In genomic region chr10:64344211-64344610, GRCh38 we compare ENCODE assay signal across 26 cellular contexts.
"Had no signal": no experiment of that assay in that cellular context is flagged by ENCODE, and none has a peak within 500 bp of the region (broad histone marks: within the 10 kb centered on the region; RNA-seq: fewer than 3 reads in every experiment).

No MANE protein-coding gene starts in this region.

- H3K27me3 ChIP-seq: heart right ventricle, hepatocyte, left lung, pancreas, right atrium auricular region, right lobe of liver, suprapubic skin, tibial nerve, uterus had no signal

- H3K27ac ChIP-seq: heart right ventricle, hepatocyte, left lung, lower lobe of right lung, pancreas, psoas muscle, right atrium auricular region, right lobe of liver, suprapubic skin, tibial nerve, uterus had no signal

- DNase-seq: heart right ventricle; kidney glomerular epithelial cell; left cardiac atrium; left lung; lower lobe of right lung; mammary epithelial cell; mesendoderm; mucosa of descending colon; naive thymus-derived CD8-positive, alpha-beta T cell; pancreas; psoas muscle; right lobe of liver; stimulated activated CD4-positive, alpha-beta T cell treated with anti-CD3 and anti-CD28 coated beads, Interleukin-1b, Interleukin-23, amount 100 ng/mL, for 48 hours; stimulated activated CD4-positive, alpha-beta T cell treated with anti-CD3 and anti-CD28 coated beads, Interleukin-2, amount 100 ng/mL, for 48 hours; stimulated activated CD4-positive, alpha-beta T cell treated with anti-CD3 and anti-CD28 coated beads, Interleukin-4, amount 100 ng/mL, for 4 hours; stimulated activated CD8-positive, alpha-beta memory T cell treated with anti-CD3 and anti-CD28 coated beads, Interleukin-4, amount 100 ng/mL, for 48 hours; stimulated activated naive CD4-positive, alpha-beta T cell treated with Interleukin-2 at 50 U/mL for 16 hours; stimulated activated naive CD8-positive, alpha-beta T cell treated with anti-CD3 and anti-CD28 coated beads, Interleukin-15, amount 100 ng/mL, for 72 hours; uterus had no signal

- H3K4me3 ChIP-seq: heart right ventricle, hepatocyte, left lung, lower lobe of right lung, mucosa of descending colon, pancreas, psoas muscle, right atrium auricular region, right lobe of liver, smooth muscle cell, suprapubic skin, tibial nerve, uterus had no signal

- ATAC-seq: heart right ventricle; left cardiac atrium; left lung; lower lobe of right lung; mucosa of descending colon; naive thymus-derived CD8-positive, alpha-beta T cell; pancreas; psoas muscle; right lobe of liver; stimulated activated memory B cell treated with anti-CD40 and anti-IgM and Interleukin-4, amounts not matched to agents 10 μg/mL and 1 μg/mL and 100 μg/mL, for 72 hours; stimulated activated naive CD8-positive, alpha-beta T cell treated with anti-CD3 and anti-CD28 coated beads, Interleukin-15, amount 100 ng/mL, for 72 hours had no signal

- FAIRE-seq: keratinocyte, pancreas had no signal
